In the genomic region with DNA sequence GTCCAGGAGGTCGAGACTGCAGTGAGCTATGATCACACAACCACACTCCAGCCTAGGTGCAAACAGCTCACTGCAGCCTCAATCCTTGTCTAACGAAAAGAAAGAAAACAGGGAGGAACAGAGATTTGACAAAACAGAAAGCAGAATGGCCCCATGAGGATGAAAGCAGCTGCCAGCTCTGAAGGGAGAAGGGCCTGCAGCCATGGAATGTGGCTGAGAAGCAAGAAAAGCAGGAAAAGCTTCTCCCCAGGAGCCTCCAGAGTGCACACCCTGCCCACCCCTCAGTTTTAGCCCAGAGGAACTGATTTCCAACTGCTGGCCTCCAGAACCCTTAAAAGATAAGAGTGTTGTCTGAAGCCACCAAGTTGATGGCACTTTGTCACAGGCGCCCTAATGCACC, we compare ENCODE assay signal across 1 cellular context.
TF ChIP-seq lines count a peak whose summit lies in the region.

No MANE protein-coding gene starts in this region.

TF ChIP-seq in K562, 482 proteins besides CTCF, POLR2A, EP300 and RAD21:
- TF ChIP-seq CBFA2T3 (IDR thresholded peaks at IDR 0.05) (peak; percentile 36; the same call in 1 of the 2 replicates), HEY1 (CRISPR knock-in tag; IDR thresholded peaks at IDR 0.05; ENCODE audit: borderline replicate concordance) (no peak)
